In the genomic region with DNA sequence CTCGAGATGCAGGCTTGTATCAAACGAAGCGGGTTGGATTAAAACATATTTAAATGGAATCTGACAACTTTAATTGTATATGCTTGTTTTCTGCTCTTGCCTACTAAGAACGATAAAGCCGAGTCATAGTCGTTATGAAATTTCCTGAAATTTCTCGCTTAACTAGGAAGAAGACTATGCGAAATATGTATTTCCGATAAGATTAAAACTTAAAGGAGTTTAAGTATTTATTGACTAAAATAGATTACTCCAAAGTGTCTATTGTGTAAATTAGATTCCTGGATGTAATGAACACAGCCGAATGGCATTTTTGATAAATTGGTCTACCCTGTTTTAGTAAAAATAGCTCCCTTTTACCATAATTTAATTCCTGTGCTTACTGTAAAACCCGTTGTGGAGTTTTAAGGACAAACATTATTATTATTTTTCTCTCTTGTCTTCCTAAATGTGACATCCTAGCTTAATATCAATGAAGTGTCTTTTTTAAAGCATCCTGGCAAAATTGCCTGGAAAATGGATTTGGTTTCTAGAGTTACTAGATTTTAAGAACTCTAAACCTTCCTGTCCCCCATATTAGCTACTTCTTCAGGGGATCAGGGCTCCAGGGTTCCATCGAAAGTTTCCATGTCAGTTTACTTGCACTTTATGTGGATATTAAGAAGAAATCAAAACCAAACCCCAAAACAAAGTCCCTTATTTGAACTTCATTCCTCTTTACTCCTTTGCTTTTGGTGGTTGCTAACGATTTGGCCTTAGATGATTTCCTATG, we compare ENCODE assay signal across 8 cellular contexts. TPM values are rescaled to one million over a fixed set of nuclear protein-coding genes. Genes with fewer than 3 reads are reported as not detected.
DNase-seq lines count a peak whose midpoint lies in the region; ATAC-seq, FAIRE-seq and TF ChIP-seq lines count a peak whose summit lies in the region.

No MANE protein-coding gene starts in this region.

- peak overlapping the region; percentile 28 to 84 (median 41) for H3K27ac Mint-ChIP-seq in brain

- H3K9me3 ChIP-seq in right atrium auricular region (no peaks in the 10 kb centered on the region), mesenchymal stem cell (ENCODE audit: control insufficient read depth, low read length) (no peaks in the 10 kb centered on the region)

- peak overlapping the region; percentile 98 for H3K4me2 ChIP-seq in mesenchymal stem cell (ENCODE audit: low read length, poor library complexity, severe bottlenecking)

- no peak overlapping the region for H2BK120ac ChIP-seq in mesenchymal stem cell (ENCODE audit: low read depth, low read length)

- peaks cover 8% of the 10 kb centered on the region for H3K36me3 Mint-ChIP-seq in brain

- intact Hi-C loops in Right ventricle myocardium superior (cut with DNase I) (loop anchor here (10.0 kb wide), 1 partner anchor 417 kb away; no protein-coding TSS in a partner anchor), left colon (cut with DNase I, micrococcal nuclease) (no loop called here)

- H2BK12ac ChIP-seq in mesenchymal stem cell (ENCODE audit: low read length in 2 of 2): no peak overlapping the region

- peaks cover 54% of the 10 kb centered on the region for H3K4me1 Mint-ChIP-seq in brain

- peaks cover 27% of the 10 kb centered on the region for H3K27me3 Mint-ChIP-seq in brain

- no peak overlapping the region for H3K18ac ChIP-seq in mesenchymal stem cell (ENCODE audit: low read depth in 1 of 2, low read length in 2 of 2)

- H3K36me3 ChIP-seq in right atrium auricular region (no peaks in the 10 kb centered on the region), mesenchymal stem cell (ENCODE audit: control insufficient read depth in 1 of 2, insufficient read depth in 2 of 2, low read depth in 1 of 2, low read length in 2 of 2) (no peaks in the 10 kb centered on the region)

- TF ChIP-seq CTCF in right atrium auricular region (IDR thresholded peaks at IDR 0.05) (no peak), brain (conservative IDR thresholded peaks at IDR 0.05) (no peak)

- 50% methylated on average over 8 of the region's 13 CpGs for WGBS in mesenchymal stem cell

- H3K4ac ChIP-seq in mesenchymal stem cell (ENCODE audit: low read depth in 1 of 2, low read length in 2 of 2): no peak overlapping the region

- no peaks in the 10 kb centered on the region for H3K9me3 Mint-ChIP-seq in brain

- peak overlapping the region in 1 of 2 experiments; percentile 98 for H3K23ac ChIP-seq in mesenchymal stem cell (ENCODE audit: low read length in 2 of 2)

- H3K4me3 ChIP-seq in right atrium auricular region: peak overlapping the region; percentile 72 to 92
- peak overlapping the region in 1 of 2 experiments; percentile 76 for H3K4me3 ChIP-seq in mesenchymal stem cell (ENCODE audit: insufficient read depth in 1 of 2, low read depth in 1 of 2, low read length in 2 of 2)

- no peak overlapping the region for H2AK5ac ChIP-seq in mesenchymal stem cell (ENCODE audit: low read length, severe bottlenecking)

- no peak for FAIRE-seq in HTR-8/SVneo (lab: Jason Lieb, UNC)

- DNase-seq in right atrium auricular region (ENCODE audit: low spot score): no peak
- DNase-seq in Right ventricle myocardium superior: no peak
- peak; percentile 36 for DNase-seq in mesenchymal stem cell
- no peak for DNase-seq in left colon
- DNase-seq in NCI-H69 (lab: John Stamatoyannopoulos, UW): no peak
- no peak for DNase-seq in HTR-8/SVneo (ENCODE audit: insufficient read length, low spot score)
- no peak for DNase-seq in superior temporal gyrus (ENCODE audit: extremely low spot score)

- H4K8ac ChIP-seq in mesenchymal stem cell (ENCODE audit: low read length): no peak overlapping the region

- peak overlapping the region; percentile 81 for H3K9ac ChIP-seq in mesenchymal stem cell (ENCODE audit: low read length)

- H4K91ac ChIP-seq in mesenchymal stem cell (ENCODE audit: low read length): no peak overlapping the region

- peaks cover 17% of the 10 kb centered on the region for H3K79me1 ChIP-seq in mesenchymal stem cell (replicated peaks; ENCODE audit: low read length, poor library complexity, severe bottlenecking)

- peak overlapping the region; percentile 85 to 89 (median 87) for H3K4me3 Mint-ChIP-seq in brain

- H3K4me1 ChIP-seq in right atrium auricular region (peaks cover 0 to 47% of the 10 kb centered on the region in 2 donors), mesenchymal stem cell (ENCODE audit: control insufficient read depth, insufficient read depth, low read depth, low read length) (peaks cover 15% of the 10 kb centered on the region)

- H3K14ac ChIP-seq in mesenchymal stem cell (ENCODE audit: low read length in 2 of 2): no peak overlapping the region

- H2BK5ac ChIP-seq in mesenchymal stem cell (ENCODE audit: low read depth, low read length, poor library complexity, severe bottlenecking): no peak overlapping the region

- H3K27ac ChIP-seq in right atrium auricular region (peak overlapping the region; percentile 84 to 85), mesenchymal stem cell (ENCODE audit: low read length, poor library complexity, severe bottlenecking) (no peak overlapping the region)

- ATAC-seq in Right ventricle myocardium superior (ENCODE audit: poor library complexity): no peak
- no peak for ATAC-seq in left colon

- H2AFZ ChIP-seq in mesenchymal stem cell (ENCODE audit: low read depth, low read length): no peak overlapping the region

- H3K27me3 ChIP-seq in right atrium auricular region (no peaks in the 10 kb centered on the region), mesenchymal stem cell (ENCODE audit: control insufficient read depth in 1 of 2, insufficient read depth in 1 of 2, low read length in 2 of 2) (no peaks in the 10 kb centered on the region)

- no peak overlapping the region for H2BK15ac ChIP-seq in mesenchymal stem cell (ENCODE audit: low read depth, poor library complexity, severe bottlenecking)

RNA-seq across cellular contexts. Expression of a gene that starts 0.7 kb away (rescaled TPM):
- total RNA-seq in right atrium auricular region (10 to 100 TPM; 71.1 to 94.4 TPM), Right ventricle myocardium superior (97.4 TPM), left colon (100 to 1,000 TPM; 122 to 131 TPM)
- polyA plus RNA-seq in brain (ENCODE audit: insufficient read depth, low read depth, low replicate concordance): 61.2 TPM
- 62.6 TPM for polyA plus RNA-seq in mesenchymal stem cell (2013, experiment 1 of 2)
- 60.3 TPM for polyA plus RNA-seq in mesenchymal stem cell (2013, experiment 2 of 2)
